ENCODE assay signal across 8 cellular contexts in genomic region chr6:11585426-11586016, GRCh38. TPM values are rescaled to one million over a fixed set of nuclear protein-coding genes. Genes with fewer than 3 reads are reported as not detected.
A peak's percentile ranks its signal among the peaks of the same experiment; 100 is the strongest.
DNase-seq lines count a peak whose midpoint lies in the region; ATAC-seq, FAIRE-seq and TF ChIP-seq lines count a peak whose summit lies in the region.

No MANE protein-coding gene starts in this region.

- no peaks in the 10 kb centered on the region for H4K20me1 ChIP-seq in GM12878 (ENCODE audit: control insufficient read depth, insufficient read depth)

- H3K4me3 ChIP-seq in GM12878 (no peak overlapping the region), right lobe of liver (no peak overlapping the region)

- H3K4me1 ChIP-seq in GM12878 (ENCODE audit: control insufficient read depth, insufficient read depth, low read length), result no peaks in the 10 kb centered on the region
- H3K4me1 ChIP-seq in right lobe of liver, result no peaks in the 10 kb centered on the region

- no peaks in the 10 kb centered on the region for H3K4me1 Mint-ChIP-seq in T-cell

- no peak for TF ChIP-seq EP300 in GM12878 (IDR thresholded peaks at IDR 0.05; ENCODE audit: borderline replicate concordance in 1 of 2, control insufficient read depth in 1 of 2, low read depth in 2 of 2, low read length in 2 of 2)

- no peak overlapping the region for H3K4me3 Mint-ChIP-seq in T-cell

- TF ChIP-seq CTCF in GM12878 (IDR thresholded peaks at IDR 0.05 in 2 of 3, conservative IDR thresholded peaks at IDR 0.05 in 1 of 3; ENCODE audit: control insufficient read depth in 2 of 3, extremely low read depth in 1 of 3, insufficient read depth in 1 of 3, low read depth in 3 of 3, low read length in 3 of 3) (peak; percentile 45 to 67 (median 59); a peak in 5 of 6 replicates), right lobe of liver (IDR thresholded peaks at IDR 0.05) (peak; percentile 55 to 73 (median 68))

- H2AFZ ChIP-seq in GM12878 (ENCODE audit: control insufficient read depth, low read depth, low read length), result no peak overlapping the region

- CTCF ChIA-PET in GM12878 (lab: Yijun Ruan, JAX) (interaction anchor here (0.7 to 4.0 kb wide), 21 partner anchors 10 to 1308 kb away, joined by 3 to 26 read pairs (median 4); partner anchors contain the start of gene EDN1), T-cell (lab: Charles Lee) (no interaction called here)

- no peaks in the 10 kb centered on the region for H3K9me3 Mint-ChIP-seq in T-cell

- H3K27ac ChIP-seq in GM12878 (ENCODE audit: control insufficient read depth, insufficient read depth) (no peak overlapping the region), right lobe of liver (no peak overlapping the region)

- H3K27me3 ChIP-seq in GM12878 (replicated peaks in 1 of 2; ENCODE audit: control insufficient read depth in 2 of 2, insufficient read depth in 2 of 2, low read length in 1 of 2), result no peaks in the 10 kb centered on the region
- H3K27me3 ChIP-seq in right lobe of liver, result no peaks in the 10 kb centered on the region

- H3K36me3 ChIP-seq in GM12878 (ENCODE audit: control insufficient read depth in 2 of 2, insufficient read depth in 2 of 2, low read length in 1 of 2) (no peaks in the 10 kb centered on the region), right lobe of liver (no peaks in the 10 kb centered on the region)

- FAIRE-seq in GM12878 (lab: Jason Lieb, UNC), result no peak

- peaks cover under 1 to 8% of the 10 kb centered on the region in 2 donors for H3K27me3 Mint-ChIP-seq in T-cell

- no peak overlapping the region for H3K4me2 ChIP-seq in GM12878 (ENCODE audit: control insufficient read depth, insufficient read depth)

- no peak overlapping the region for H3K27ac Mint-ChIP-seq in T-cell

- intact Hi-C loops in GM12878 (cut with micrococcal nuclease; ENCODE audit: unreplicated experiment), result loop anchor here (1.0 to 10.0 kb wide), 4 partner anchors 649 to 1307 kb away; partner anchors contain the start of gene EDN1
- intact Hi-C loops in right lobe of liver (cut with DNase I), result no loop called here

- TF ChIP-seq RAD21 in GM12878 (IDR thresholded peaks at IDR 0.05; ENCODE audit: insufficient read depth, low read depth, low read length), result peak; percentile 77

- H3K36me3 Mint-ChIP-seq in T-cell, result no peaks in the 10 kb centered on the region

- H3K9ac ChIP-seq in GM12878 (ENCODE audit: control insufficient read depth, insufficient read depth, low read length), result no peak overlapping the region

- TF ChIP-seq POLR2A in GM12878 (IDR thresholded peaks at IDR 0.05; ENCODE audit: low read depth, low read length) (no peak), right lobe of liver (IDR thresholded peaks at IDR 0.05) (no peak)

- SMC1A ChIA-PET in GM12878 (lab: Charles Lee; ENCODE audit: uncharacterized antibody, unreplicated experiment), result interaction anchor here (1.0 to 4.0 kb wide), 12 partner anchors 10 to 1018 kb away, joined by 3 to 29 read pairs (median 6); partner anchors contain the start of gene EDN1

- peak; percentile 70 for ATAC-seq in GM12878
- ATAC-seq in right lobe of liver, result peak; percentile 63 to 83 (median 74)
- no peak for ATAC-seq in GM18870 (IDR thresholded peaks at IDR 0.05; ENCODE audit: unreplicated experiment)
- ATAC-seq in T-cell (replicated peaks in 1 of 4), result no peak

- RAD21 ChIA-PET in GM12878 (lab: Charles Lee; ENCODE audit: unreplicated experiment), result interaction anchor here (0.6 to 2.5 kb wide), 10 partner anchors 10 to 1026 kb away, joined by 3 to 18 read pairs (median 4); no protein-coding TSS in a partner anchor

- H3K79me2 ChIP-seq in GM12878 (ENCODE audit: control insufficient read depth, insufficient read depth, low read length), result no peaks in the 10 kb centered on the region

- DNase-seq in SKM-1 treated with dmso at 0.1 percent for 144 hours (lab: John Stamatoyannopoulos, UW; ENCODE audit: unreplicated experiment), result peak; percentile 52
- DNase-seq in SKM-1 (lab: John Stamatoyannopoulos, UW; ENCODE audit: unreplicated experiment), result no peak
- peak; percentile 34 for DNase-seq in NCI-H1417 treated with DMSO at 0.1 percent for 48 hours (lab: John Stamatoyannopoulos, UW)
- peak; percentile 32 for DNase-seq in GM12878 (ENCODE audit: low read depth, low spot score)
- DNase-seq in right lobe of liver, result no peak
- DNase-seq in stimulated activated naive CD4-positive, alpha-beta T cell treated with Interleukin-2 at 50 U/mL for 16 hours (lab: John Stamatoyannopoulos, UW), result no peak
- no peak for DNase-seq in T-cell

- H3K9me3 ChIP-seq in GM12878 (replicated peaks; ENCODE audit: control insufficient read depth, insufficient read depth, low read length) (no peaks in the 10 kb centered on the region), right lobe of liver (no peaks in the 10 kb centered on the region)

- in situ Hi-C loops in GM12878 (cut with MboI), result loop anchor here (5.0 to 10.0 kb wide), 2 partner anchors 1022 to 1309 kb away; no protein-coding TSS in a partner anchor

- no TSS peak for BruUV-seq in GM12878 (replicated peaks; lab: Mats Ljungman, UMichigan)

- WGBS in GM12878 (ENCODE audit: insufficient coverage, insufficient replicate concordance, low lambda C conversion rate, missing lambda C conversion rate), result 9% methylated on average over 1 of the region's 1 CpG
- WGBS in right lobe of liver (ENCODE audit: insufficient coverage, low coverage, low lambda C conversion rate, missing lambda C conversion rate), result 9% methylated on average over 1 of the region's 1 CpG

- POLR2A ChIA-PET in GM12878 (lab: Charles Lee) (no interaction called here), T-cell (lab: Charles Lee) (no interaction called here)

TF ChIP-seq in GM12878, 131 proteins besides CTCF, POLR2A, EP300 and RAD21:
- peak; percentile 34; the same call in 1 of the 2 replicates for TF ChIP-seq RAD51 (IDR thresholded peaks at IDR 0.05)
- TF ChIP-seq ATF7 (IDR thresholded peaks at IDR 0.05; ENCODE audit: low read depth), result 0 out of 2 replicates have a peak, but pooled peaks have one; percentile 12
- no peak for TF ChIP-seq ZNF217 (IDR thresholded peaks at IDR 0.05)
- TF ChIP-seq, protein P1, sequence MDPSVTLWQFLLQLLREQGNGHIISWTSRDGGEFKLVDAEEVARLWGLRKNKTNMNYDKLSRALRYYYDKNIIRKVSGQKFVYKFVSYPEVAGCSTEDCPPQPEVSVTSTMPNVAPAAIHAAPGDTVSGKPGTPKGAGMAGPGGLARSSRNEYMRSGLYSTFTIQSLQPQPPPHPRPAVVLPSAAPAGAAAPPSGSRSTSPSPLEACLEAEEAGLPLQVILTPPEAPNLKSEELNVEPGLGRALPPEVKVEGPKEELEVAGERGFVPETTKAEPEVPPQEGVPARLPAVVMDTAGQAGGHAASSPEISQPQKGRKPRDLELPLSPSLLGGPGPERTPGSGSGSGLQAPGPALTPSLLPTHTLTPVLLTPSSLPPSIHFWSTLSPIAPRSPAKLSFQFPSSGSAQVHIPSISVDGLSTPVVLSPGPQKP (IDR thresholded peaks at IDR 0.05; ENCODE audit: low read depth, low read length), result no peak
- TF ChIP-seq SMC3 (IDR thresholded peaks at IDR 0.05; ENCODE audit: borderline replicate concordance, low read length), result peak; percentile 64

RNA-seq across cellular contexts. Expression of gene TMEM170B, which starts 48.0 kb away (rescaled TPM):
- 3.6 TPM in 2 replicates for total RNA-seq in GM12878 (2013; cell fraction: nucleolus; rRNA removed)
- total RNA-seq in GM12878 (2014; rRNA removed), result 4.7 and 6.0 TPM in 2 replicates
- 5.5 and 5.9 TPM in 2 replicates for total RNA-seq in GM12878 (2014; rRNA removed; fragmentation: Illumina TruSeq; extraction: Trizol)
- total RNA-seq in GM12878 (2021), result 6.0 and 6.2 TPM in 2 replicates
- polyA plus RNA-seq in GM12878 (2011; ENCODE audit: low read depth), result 2.2 TPM
- polyA plus RNA-seq in GM12878 (2011; rRNA removed), result 10.3 and 18.0 TPM in 2 replicates
- 3.3 and 3.7 TPM in 2 replicates for polyA plus RNA-seq in GM12878 (2011; cell fraction: cytosol; rRNA removed)
- polyA plus RNA-seq in GM12878 (2011; cell fraction: nucleus; rRNA removed), result 4.2 TPM in 2 replicates
- 3.9 and 4.2 TPM in 2 replicates for polyA plus RNA-seq in GM12878 (2012)
- polyA plus RNA-seq in GM12878 (2014; fragmentation: Illumina TruSeq; extraction: Trizol), result 6.3 and 9.2 TPM in 2 replicates
- 1 to 10 TPM; 1.6 to 1.8 TPM for polyA plus RNA-seq in GM12878 (2014; fragmentation: Nextera tagmentation; extraction: Ambion mirVana)
- polyA plus RNA-seq in GM12878 (2014; rRNA removed), result 3.1 and 3.8 TPM in 2 replicates
- 1 to 10 TPM in 1 of 2 experiments, under 1 TPM in 1; 0.38 to 1.6 TPM for polyA plus RNA-seq in GM12878 (2016; fragmentation: Nextera tagmentation; extraction: Ambion mirVana)
- polyA minus RNA-seq in GM12878 (2011; rRNA and poly(A)+ RNA removed), result 12.0 and 17.3 TPM in 2 replicates
- polyA minus RNA-seq in GM12878 (2011; cell fraction: cytosol; rRNA and poly(A)+ RNA removed), result 4.7 and 6.0 TPM in 2 replicates
- 5.8 and 8.3 TPM in 2 replicates for polyA minus RNA-seq in GM12878 (2011; cell fraction: nucleus; rRNA and poly(A)+ RNA removed)
- 1 to 10 TPM; 3.6 to 6.7 (median 5.0) TPM for total RNA-seq in right lobe of liver
- total RNA-seq in T-cell, result 1 to 10 TPM; 1.4 to 2.4 (median 1.9) TPM

Comparison
In these comparisons a context has a peak if more than half of its experiments do, and no peak if none do; other contexts are left out.
1. DNase-seq: peak in SKM-1 treated with dmso at 0.1 percent for 144 hours (single experiment), NCI-H1417 treated with DMSO at 0.1 percent for 48 hours (single experiment) and GM12878 (single experiment); none in SKM-1 (single experiment), right lobe of liver (0 of 3), stimulated activated naive CD4-positive, alpha-beta T cell treated with Interleukin-2 at 50 U/mL for 16 hours (single experiment) and T-cell (0 of 34).
2. ATAC-seq: peak in GM12878 (single experiment) and right lobe of liver (4 of 4); none in GM18870 (single experiment) and T-cell (0 of 4).